In the genomic region with DNA sequence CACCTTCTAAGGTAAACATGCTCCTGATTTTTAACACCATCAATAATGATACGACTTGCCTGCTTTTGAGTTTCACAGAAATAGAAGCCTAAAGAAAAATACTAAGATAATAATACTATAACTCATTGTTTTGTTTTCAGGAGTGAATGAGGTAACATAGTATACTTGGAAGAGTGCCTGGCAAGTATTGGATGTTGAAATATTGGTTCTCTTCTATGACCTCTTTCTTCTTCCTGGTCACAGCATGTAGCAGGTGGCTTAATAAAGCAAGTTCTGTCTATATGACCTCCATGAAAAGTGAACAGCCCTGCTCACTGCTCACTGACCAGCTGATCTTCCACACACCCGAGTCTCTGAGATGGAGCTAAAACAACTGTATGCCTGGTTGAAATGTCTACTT, we compare ENCODE assay signal across 31 cellular contexts.
"Had no signal": no experiment of that assay in that cellular context is flagged by ENCODE, and none has a peak within 500 bp of the region (broad histone marks: within the 10 kb centered on the region; RNA-seq: fewer than 3 reads in every experiment).

No MANE protein-coding gene starts in this region.

- H3K4me3 ChIP-seq: adrenal gland, breast epithelium, cardiac muscle cell, colonic mucosa, esophagus squamous epithelium, gastroesophageal sphincter had no signal

- H3K9me3 ChIP-seq: adrenal gland, breast epithelium, colonic mucosa, esophagus squamous epithelium had no signal

- H3K27me3 ChIP-seq: adrenal gland, breast epithelium, cardiac muscle cell, colonic mucosa, esophagus squamous epithelium, gastroesophageal sphincter had no signal

- DNase-seq: activated B cell treated with CpG ODN at 0.5 μM for 24 hours; activated CD4-positive, alpha-beta T cell treated with anti-CD3 and anti-CD28 coated beads for 48 hours; activated CD4-positive, alpha-beta T cell treated with anti-CD3 and anti-CD28 coated beads, Interleukin-2, amount 50 U/mL, for 1 hour; activated CD4-positive, alpha-beta T cell treated with anti-CD3 and anti-CD28 coated beads, Interleukin-2, amount 50 U/mL, for 48 hours; activated CD8-positive, alpha-beta memory T cell treated with anti-CD3 and anti-CD28 coated beads for 24 hours; activated CD8-positive, alpha-beta T cell treated with anti-CD3 and anti-CD28 coated beads for 36 hours; activated effector memory CD4-positive, alpha-beta T cell treated with anti-CD3 and anti-CD28 coated beads, Interleukin-2, amount 50 U/mL, for 16 hours; activated naive CD4-positive, alpha-beta T cell treated with anti-CD3 and anti-CD28 coated beads for 36 hours; activated naive CD8-positive, alpha-beta T cell treated with anti-CD3 and anti-CD28 coated beads for 36 hours; activated naive CD8-positive, alpha-beta T cell treated with anti-CD3 and anti-CD28 coated beads, Interleukin-2, amount 50 U/mL, for 24 hours; activated T-cell treated with anti-CD3 and anti-CD28 coated beads, Interleukin-2, amount 50 U/mL, for 48 hours; adrenal gland; amygdala; aorta; central memory CD4-positive, alpha-beta T cell; cerebellar nuclear complex; colonic mucosa; effector CD8-positive, alpha-beta T cell; esophagus squamous epithelium; foreskin melanocyte; T-helper 1 cell; T-helper 17 cell; T1000; WERI-Rb-1 had no signal

- H3K27ac ChIP-seq: adrenal gland, breast epithelium, cardiac muscle cell, colonic mucosa, epithelial cell of prostate, esophagus squamous epithelium, gastroesophageal sphincter, WERI-Rb-1 had no signal

- H3K4me1 ChIP-seq: adrenal gland, breast epithelium, colonic mucosa, esophagus squamous epithelium, gastroesophageal sphincter had no signal

- FAIRE-seq: endometrium, endothelial cell of umbilical vein had no signal

- H3K36me3 ChIP-seq: adrenal gland, breast epithelium, cardiac muscle cell, colonic mucosa, esophagus squamous epithelium, gastroesophageal sphincter, WERI-Rb-1 had no signal

- ATAC-seq: activated CD4-positive, CD25-positive, alpha-beta regulatory T cell treated with anti-CD3 and anti-CD28 coated beads, Interleukin-2, amount 50 U/mL, for 24 hours; activated CD8-positive, alpha-beta T cell treated with anti-CD3 and anti-CD28 coated beads for 36 hours; activated naive CD8-positive, alpha-beta T cell treated with anti-CD3 and anti-CD28 coated beads, Interleukin-2, amount 50 U/mL, for 24 hours; gastroesophageal sphincter; T-helper 17 cell had no signal
